9 cellular contexts compared by ENCODE assay signal in the genomic region with DNA sequence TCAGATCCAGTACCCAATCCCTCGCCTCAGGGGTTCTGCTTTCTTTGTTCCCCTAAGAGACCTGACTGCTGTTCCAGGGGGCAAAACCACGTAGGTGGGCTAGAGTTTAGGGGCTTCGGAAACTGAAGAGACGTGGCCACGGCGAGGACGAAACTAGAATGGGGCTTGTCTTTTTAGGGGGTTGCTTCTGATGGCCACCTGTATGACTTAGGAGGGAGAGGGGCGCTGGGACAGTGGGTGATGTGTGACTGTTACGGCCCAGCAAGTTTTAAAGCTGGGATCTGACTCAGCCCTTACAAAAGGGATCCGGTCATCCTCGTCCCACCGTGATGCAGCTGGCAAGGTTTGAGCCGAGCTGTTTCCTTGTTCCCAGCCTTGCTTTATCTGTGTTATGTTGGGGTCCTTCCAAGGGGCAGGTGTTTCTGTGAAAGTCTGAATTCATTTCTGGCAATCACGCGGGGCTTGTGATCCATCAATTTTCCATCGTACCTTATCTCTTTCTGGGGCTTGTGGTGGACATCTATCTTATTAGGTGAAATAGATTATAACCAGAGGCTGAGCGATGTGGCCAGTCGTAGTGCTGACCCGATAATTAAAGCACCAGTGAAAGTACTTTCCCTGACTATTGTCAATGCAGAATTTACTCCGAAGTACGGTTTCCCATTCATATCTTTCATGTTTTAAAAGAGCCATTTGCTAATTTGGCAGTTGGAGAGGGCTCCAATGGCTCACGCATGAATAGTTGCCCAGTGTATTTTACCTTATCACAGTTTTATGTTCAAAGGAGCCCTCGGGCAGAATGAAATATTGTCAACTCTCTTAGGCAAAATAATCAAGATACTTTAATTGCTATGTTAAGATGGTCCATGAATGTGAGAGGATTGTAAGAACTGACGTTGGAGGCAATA. TPM values are rescaled to one million over a fixed set of nuclear protein-coding genes. Genes with fewer than 3 reads are reported as not detected.
DNase-seq lines count a peak whose midpoint lies in the region; ATAC-seq and TF ChIP-seq lines count a peak whose summit lies in the region.
"Had no signal": no experiment of that assay in that cellular context is flagged by ENCODE, and none has a peak within 500 bp of the region (broad histone marks: within the 10 kb centered on the region; RNA-seq: fewer than 3 reads in every experiment).

No MANE protein-coding gene starts in this region.

- peak overlapping the region; percentile 72 for H3K4me3 ChIP-seq in WI38 (ENCODE audit: low read depth, low read length)
- H3K4me3 ChIP-seq in heart left ventricle = peak overlapping the region; percentile 40 to 77 (median 62)
- H3K4me3 ChIP-seq: BLaER1 treated with 17β-estradiol and CSF1 and Interleukin-3, amounts not matched to agents 10 nM and 100 nM had no signal

- H3K9me3 Mint-ChIP-seq in progenitor cell of endocrine pancreas (ENCODE audit: low read depth) = no peaks in the 10 kb centered on the region

- H3K27ac Mint-ChIP-seq in progenitor cell of endocrine pancreas = peak overlapping the region; percentile 97

- no peak for TF ChIP-seq POLR2A in heart left ventricle (IDR thresholded peaks at IDR 0.05)

- H3K9me3 ChIP-seq in heart left ventricle = no peaks in the 10 kb centered on the region

- no peaks in the 10 kb centered on the region for H3K36me3 Mint-ChIP-seq in progenitor cell of endocrine pancreas (ENCODE audit: insufficient read depth)

- ATAC-seq in heart left ventricle (peak in 3 of 4 donors; percentile 4 to 47 (median 36)), HG03520 (IDR thresholded peaks at IDR 0.05; ENCODE audit: unreplicated experiment) (no peak), GM18868 (IDR thresholded peaks at IDR 0.05; ENCODE audit: unreplicated experiment) (no peak)

- peaks cover 24% of the 10 kb centered on the region for H3K4me1 Mint-ChIP-seq in progenitor cell of endocrine pancreas (ENCODE audit: low read depth)

- H3K4me3 Mint-ChIP-seq in progenitor cell of endocrine pancreas (ENCODE audit: low read depth) = peak overlapping the region; percentile 92

- no peaks in the 10 kb centered on the region for H3K36me3 ChIP-seq in heart left ventricle
- H3K36me3 ChIP-seq: BLaER1 treated with 17β-estradiol and CSF1 and Interleukin-3, amounts not matched to agents 10 nM and 100 nM had no signal

- H3K4me1 ChIP-seq in heart left ventricle = peaks cover 0 to 30% (median 8%) of the 10 kb centered on the region in 12 donors

- DNase-seq in NCI-H2081 (lab: John Stamatoyannopoulos, UW) = peak; percentile 10 to 56
- no peak for DNase-seq in NCI-H2081 treated with DMSO at 0.1 percent for 48 hours (lab: John Stamatoyannopoulos, UW)
- peak in 2 of 5 donors; percentile 18 to 27 for DNase-seq in heart left ventricle
- DNase-seq in progenitor cell of endocrine pancreas (ENCODE audit: low spot score, unreplicated experiment) = no peak
- DNase-seq in SHP77 (lab: John Stamatoyannopoulos, UW) = no peak

- 14 to 15% (median 14%) methylated on average over 24 of the region's 24 CpGs for WGBS in heart left ventricle, 4 donors

- peak overlapping the region; percentile 54 to 87 (median 82) for H3K27ac ChIP-seq in heart left ventricle
- H3K27ac ChIP-seq: BLaER1 treated with 17β-estradiol and CSF1 and Interleukin-3, amounts not matched to agents 10 nM and 100 nM had no signal

- TF ChIP-seq CTCF in WI38 (IDR thresholded peaks at IDR 0.05; ENCODE audit: low read depth, low read length) (no peak), heart left ventricle (IDR thresholded peaks at IDR 0.05) (no peak), progenitor cell of endocrine pancreas (IDR thresholded peaks at IDR 0.05; ENCODE audit: unreplicated experiment) (no peak)

- H3K27me3 Mint-ChIP-seq in progenitor cell of endocrine pancreas = no peaks in the 10 kb centered on the region

- intact Hi-C loops in heart left ventricle (cut with DNase I) = loop anchor here in 9 of 10 donors (1.0 to 5.0 kb wide), 5 partner anchors 81 to 134 kb away; no protein-coding TSS in a partner anchor

- peaks cover 0 to 22% (median 0%) of the 10 kb centered on the region in 9 donors for H3K27me3 ChIP-seq in heart left ventricle
- H3K27me3 ChIP-seq: BLaER1 treated with 17β-estradiol and CSF1 and Interleukin-3, amounts not matched to agents 10 nM and 100 nM had no signal

RNA-seq across cellular contexts. Expression of a gene that starts 0.9 kb away (rescaled TPM):
- total RNA-seq in heart left ventricle = 10 to 100 TPM; 11.1 to 29.7 (median 16.4) TPM
- 10 to 100 TPM in 1 of 2 donors, 1 to 10 TPM in 1; 2.4 to 11.9 TPM for polyA plus RNA-seq in heart left ventricle
- total RNA-seq in progenitor cell of endocrine pancreas = 44.4 and 46.0 TPM in 2 replicates

Comparison
In these comparisons a context has a peak if more than half of its experiments do, and no peak if none do; other contexts are left out.
1. DNase-seq: peak in NCI-H2081 (2 of 2); none in NCI-H2081 treated with DMSO at 0.1 percent for 48 hours (single experiment), progenitor cell of endocrine pancreas (single experiment) and SHP77 (0 of 2).
2. ATAC-seq: peak in heart left ventricle (3 of 4); none in HG03520 (single experiment) and GM18868 (single experiment).